In the genomic region with DNA sequence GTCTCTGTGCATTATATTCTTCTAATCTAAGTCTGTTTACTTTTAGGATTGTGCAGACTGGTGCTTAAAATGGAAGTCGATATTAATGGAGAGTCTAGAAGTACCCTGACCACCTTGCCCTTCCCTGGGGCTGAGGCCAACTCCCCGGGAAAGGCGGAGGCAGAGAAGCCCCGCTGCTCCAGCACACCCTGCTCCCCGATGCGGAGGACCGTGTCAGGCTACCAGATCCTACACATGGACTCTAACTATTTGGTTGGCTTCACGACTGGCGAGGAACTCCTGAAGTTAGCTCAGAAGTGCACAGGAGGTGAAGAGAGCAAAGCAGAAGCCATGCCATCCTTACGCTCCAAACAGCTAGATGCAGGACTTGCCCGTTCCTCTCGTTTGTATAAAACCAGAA, we compare ENCODE assay signal across 24 cellular contexts.
"Had no signal": no experiment of that assay in that cellular context is flagged by ENCODE, and none has a peak within 500 bp of the region (broad histone marks: within the 10 kb centered on the region; RNA-seq: fewer than 3 reads in every experiment).

No MANE protein-coding gene starts in this region.

- H3K27ac Mint-ChIP-seq: dendritic cell treated with granulocyte-macrophage colony-stimulating factor and Interleukin-4, amounts not matched to agents 40 ng/mL and 50 ng/mL, for 4 days; effector memory CD8-positive, alpha-beta T cell; endodermal cell had no signal

- H3K27ac ChIP-seq: colonic mucosa, coronary artery, epithelial cell of prostate, esophagus muscularis mucosa, esophagus squamous epithelium, foreskin keratinocyte, gastrocnemius medialis, gastroesophageal sphincter, heart left ventricle, heart right ventricle had no signal

- H3K27me3 Mint-ChIP-seq: dendritic cell treated with granulocyte-macrophage colony-stimulating factor and Interleukin-4, amounts not matched to agents 40 ng/mL and 50 ng/mL, for 4 days; effector memory CD8-positive, alpha-beta T cell had no signal

- H3K4me1 ChIP-seq: colonic mucosa, foreskin keratinocyte had no signal

- H3K4me3 ChIP-seq: colonic mucosa, coronary artery, dorsolateral prefrontal cortex, esophagus muscularis mucosa, esophagus squamous epithelium, gastrocnemius medialis, gastroesophageal sphincter, heart left ventricle, heart right ventricle had no signal

- H3K4me3 Mint-ChIP-seq: dendritic cell treated with granulocyte-macrophage colony-stimulating factor and Interleukin-4, amounts not matched to agents 40 ng/mL and 50 ng/mL, for 4 days; effector memory CD8-positive, alpha-beta T cell; endodermal cell had no signal

- H3K9me3 ChIP-seq: colonic mucosa, esophagus muscularis mucosa, esophagus squamous epithelium, gastrocnemius medialis, gastroesophageal sphincter, heart left ventricle, heart right ventricle had no signal

- H3K36me3 ChIP-seq: colonic mucosa had no signal

- H3K9me3 Mint-ChIP-seq: dendritic cell treated with granulocyte-macrophage colony-stimulating factor and Interleukin-4, amounts not matched to agents 40 ng/mL and 50 ng/mL, for 4 days; effector memory CD8-positive, alpha-beta T cell; endodermal cell had no signal

- DNase-seq: colonic mucosa; cortex of kidney; dermis blood vessel endothelial cell; dorsolateral prefrontal cortex; effector CD4-positive, alpha-beta T cell; effector CD8-positive, alpha-beta T cell; effector memory CD4-positive, alpha-beta T cell; effector memory CD8-positive, alpha-beta T cell; endodermal cell; erythroblast; esophagus squamous epithelium; foreskin fibroblast; foreskin keratinocyte; foreskin melanocyte; gastrocnemius medialis; glutamatergic neuron; head of caudate nucleus; heart left ventricle; heart right ventricle had no signal

- H3K27me3 ChIP-seq: colonic mucosa, dorsolateral prefrontal cortex, esophagus muscularis mucosa, esophagus squamous epithelium, foreskin keratinocyte, gastrocnemius medialis, gastroesophageal sphincter, heart left ventricle, heart right ventricle had no signal
